Comparison of ENCODE assay signal across 1 cellular context in genomic region chr2:16394072-16394985, GRCh38.
TF ChIP-seq lines count a peak whose summit lies in the region.

No MANE protein-coding gene starts in this region.

TF ChIP-seq in SK-N-SH, 30 proteins besides CTCF, POLR2A, EP300 and RAD21 (continued from another document):
- no peak for TF ChIP-seq RCOR1 (IDR thresholded peaks at IDR 0.05; ENCODE audit: low read length)
- TF ChIP-seq FOSL2 (IDR thresholded peaks at IDR 0.05; ENCODE audit: borderline replicate concordance, low read depth): no peak
- TF ChIP-seq RXRA (IDR thresholded peaks at IDR 0.05; ENCODE audit: borderline replicate concordance, low read depth): no peak
- no peak for TF ChIP-seq ELF1 (IDR thresholded peaks at IDR 0.05)
- TF ChIP-seq GABPA (IDR thresholded peaks at IDR 0.05; ENCODE audit: low read depth): no peak
- TF ChIP-seq FOXM1 (IDR thresholded peaks at IDR 0.05; ENCODE audit: low read depth): no peak
